Comparison of ENCODE assay signal across 3 cellular contexts in genomic region chr3:20400281-20400680, GRCh38.
"Had no signal": no experiment of that assay in that cellular context is flagged by ENCODE, and none has a peak within 500 bp of the region (broad histone marks: within the 10 kb centered on the region; RNA-seq: fewer than 3 reads in every experiment).

No MANE protein-coding gene starts in this region.

- H3K4me3 ChIP-seq: GM12878 had no signal

- DNase-seq: GDM1, GF-D8 had no signal

- ATAC-seq: GM12878 had no signal
